Comparison of ENCODE assay signal across 8 cellular contexts in genomic region chr19:45584332-45585157, GRCh38. TPM values are rescaled to one million over a fixed set of nuclear protein-coding genes. Genes with fewer than 3 reads are reported as not detected.
DNase-seq lines count a peak whose midpoint lies in the region; ATAC-seq and TF ChIP-seq lines count a peak whose summit lies in the region.

OPA3 (minus strand) TSS chr19:45584802; CDS start chr19:45584764, 38 bp downstream.

- peak; percentile 86 for ATAC-seq in CD8-positive, alpha-beta T cell
- ATAC-seq in GM19467 (IDR thresholded peaks at IDR 0.05; ENCODE audit: unreplicated experiment) (peak; percentile 86), lower lobe of right lung (peak; percentile 97 to 98)

- H3K27me3 ChIP-seq in CD8-positive, alpha-beta T cell (ENCODE audit: insufficient read depth, low read length), result no peaks in the 10 kb centered on the region
- no peaks in the 10 kb centered on the region for H3K27me3 ChIP-seq in lower lobe of right lung (ENCODE audit: low read depth)

- CTCF ChIA-PET in CD8-positive, alpha-beta T cell (lab: Charles Lee), result interaction anchor here (1.4 to 3.0 kb wide), 2 partner anchors 22 to 57 kb away, joined by 3 to 11 read pairs; no protein-coding TSS in a partner anchor

- H3K36me3 ChIP-seq in CD8-positive, alpha-beta T cell (ENCODE audit: insufficient read depth, low read length), result no peaks in the 10 kb centered on the region
- H3K36me3 ChIP-seq in lower lobe of right lung, result no peaks in the 10 kb centered on the region

- peak within 1 kb of the TSS; percentile 96 for H3K4me3 Mint-ChIP-seq in CD8-positive, alpha-beta T cell

- no peaks in the 10 kb centered on the region for H3K9me3 ChIP-seq in CD8-positive, alpha-beta T cell (ENCODE audit: low read length)
- H3K9me3 ChIP-seq in lower lobe of right lung, result no peaks in the 10 kb centered on the region

- H3K27me3 Mint-ChIP-seq in CD8-positive, alpha-beta T cell (ENCODE audit: low read depth), result peaks cover 7% of the 10 kb centered on the region

- no peaks in the 10 kb centered on the region for H3K9me3 Mint-ChIP-seq in CD8-positive, alpha-beta T cell

- H3K27ac Mint-ChIP-seq in CD8-positive, alpha-beta T cell, result peak within 1 kb of the TSS; percentile 99

- peak; percentile 97 to 100 (median 99) for DNase-seq in CD8-positive, alpha-beta T cell
- DNase-seq in HS-27A (ENCODE audit: low read depth) (peak; percentile 100), NK-92 (lab: John Stamatoyannopoulos, UW; ENCODE audit: unreplicated experiment) (peak; percentile 93), lower lobe of right lung (peak; percentile 100)
- DNase-seq in activated CD8-positive, alpha-beta memory T cell treated with anti-CD3 and anti-CD28 coated beads for 1 hour (ENCODE audit: extremely low read depth in 1 of 2, low read depth in 1 of 2), result peak; percentile 99
- peak; percentile 98 for DNase-seq in effector CD4-positive, alpha-beta T cell
- peak; percentile 95 to 100 (median 99) for DNase-seq in stimulated activated CD4-positive, alpha-beta T cell treated with anti-CD3 and anti-CD28 coated beads, TNF-alpha, amount 100 ng/mL, for 24 hours (ENCODE audit: low read depth in 3 of 3)

- TF ChIP-seq CTCF in CD8-positive, alpha-beta T cell (IDR thresholded peaks at IDR 0.05), result no peak
- TF ChIP-seq CTCF in lower lobe of right lung (IDR thresholded peaks at IDR 0.05), result no peak

- H3K36me3 Mint-ChIP-seq in CD8-positive, alpha-beta T cell, result peaks cover 16% of the 10 kb centered on the region

- peaks cover 19% of the 10 kb centered on the region for H3K4me1 Mint-ChIP-seq in CD8-positive, alpha-beta T cell (ENCODE audit: low read depth)

- POLR2A ChIA-PET in CD8-positive, alpha-beta T cell (lab: Charles Lee), result interaction anchor here (0.7 to 2.4 kb wide), 7 partner anchors 20 to 179 kb away, joined by 3 to 6 read pairs (median 4); partner anchors contain the start of genes QPCTL and SNRPD2

- peaks cover 6% of the 10 kb centered on the region for H3K4me1 ChIP-seq in CD8-positive, alpha-beta T cell (ENCODE audit: insufficient read depth, low read length)
- peaks cover 16% of the 10 kb centered on the region for H3K4me1 ChIP-seq in lower lobe of right lung

- peak within 1 kb of the TSS; percentile 86 for H3K4me3 ChIP-seq in CD8-positive, alpha-beta T cell (ENCODE audit: low read depth, low read length)
- H3K4me3 ChIP-seq in lower lobe of right lung, result peak within 1 kb of the TSS; percentile 77

- intact Hi-C loops in CD8-positive, alpha-beta T cell (cut with DNase I, micrococcal nuclease), result loop anchor here (1.0 to 10.0 kb wide), 15 partner anchors 22 to 1530 kb away; partner anchors contain the start of genes POLR1G (in 2 of the 2), QPCTL (in 2 of the 2), VASP (in 2 of the 2) and ZC3H4 (in 2 of the 2)
- intact Hi-C loops in lower lobe of right lung (cut with DNase I), result no loop called here

- peak within 1 kb of the TSS; percentile 95 for H3K27ac ChIP-seq in CD8-positive, alpha-beta T cell (ENCODE audit: low read depth, low read length)
- peak within 1 kb of the TSS; percentile 93 for H3K27ac ChIP-seq in lower lobe of right lung

RNA-seq across cellular contexts. Expression of gene OPA3, which starts in this region (rescaled TPM):
- 1 to 10 TPM; 5.6 to 5.7 TPM for total RNA-seq in CD8-positive, alpha-beta T cell
- 11.3 TPM for total RNA-seq in lower lobe of right lung

Comparison
In these comparisons a context has a peak if more than half of its experiments do, and no peak if none do; other contexts are left out.
1. Peak in every context shown above with its lines: DNase-seq, ATAC-seq, H3K4me3 ChIP-seq and H3K27ac ChIP-seq.